In genomic region chr20:9375221-9375681, GRCh38 we compare ENCODE assay signal across 26 cellular contexts.
DNase-seq lines count a peak whose midpoint lies in the region; ATAC-seq and TF ChIP-seq lines count a peak whose summit lies in the region.
"Had no signal": no experiment of that assay in that cellular context is flagged by ENCODE, and none has a peak within 500 bp of the region (broad histone marks: within the 10 kb centered on the region; RNA-seq: fewer than 3 reads in every experiment).

No MANE protein-coding gene starts in this region.

- peaks cover 0 to 2% (median 0%) of the 10 kb centered on the region in 3 donors for H3K27me3 Mint-ChIP-seq in immature natural killer cell (ENCODE audit: low read depth in 3 of 3)
- H3K27me3 Mint-ChIP-seq: activated CD4-positive, alpha-beta T cell treated with anti-CD3 and anti-CD28 coated beads, Interleukin-2, amount 10 ng/mL, durations not matched to agents 24 days and 14 days; activated naive CD4-positive, alpha-beta T cell treated with anti-CD3 and anti-CD28 coated beads, Interleukin-2, amount 10 ng/mL, durations not matched to agents 7 days and 5 days had no signal

- no peaks in the 10 kb centered on the region for H3K36me3 Mint-ChIP-seq in immature natural killer cell
- H3K36me3 Mint-ChIP-seq: activated naive CD4-positive, alpha-beta T cell treated with anti-CD3 and anti-CD28 coated beads, Interleukin-2, amount 10 ng/mL, durations not matched to agents 7 days and 5 days; natural killer cell had no signal

- H3K4me1 Mint-ChIP-seq in immature natural killer cell: no peaks in the 10 kb centered on the region
- H3K4me1 Mint-ChIP-seq: activated CD4-positive, alpha-beta T cell treated with anti-CD3 and anti-CD28 coated beads, Interleukin-2, amount 10 ng/mL, durations not matched to agents 24 days and 14 days; activated naive CD4-positive, alpha-beta T cell treated with anti-CD3 and anti-CD28 coated beads, Interleukin-2, amount 10 ng/mL, durations not matched to agents 7 days and 5 days; natural killer cell had no signal

- no peak for ATAC-seq in thoracic aorta (ENCODE audit: insufficient number of reproducible peaks, low FRiP score, low read depth)
- ATAC-seq: natural killer cell, psoas muscle had no signal

- H3K4me1 ChIP-seq in thoracic aorta (ENCODE audit: control insufficient read depth in 1 of 2, low read depth in 2 of 2): peaks cover 23 to 38% of the 10 kb centered on the region in 2 donors
- H3K4me1 ChIP-seq: psoas muscle, suprapubic skin had no signal

- in situ Hi-C loops in brain microvascular endothelial cell (cut with HindIII; ENCODE audit: low pct_ligation_motif_present, low sequenced_read_pairs): no loop called here

- no peaks in the 10 kb centered on the region for H3K36me3 ChIP-seq in thoracic aorta
- no peaks in the 10 kb centered on the region for H3K36me3 ChIP-seq in brain microvascular endothelial cell (replicated peaks)
- H3K36me3 ChIP-seq: suprapubic skin had no signal

- DNase-seq in DMS79 treated with DMSO at 0.1 percent for 48 hours (lab: John Stamatoyannopoulos, UW): peak; percentile 10
- DNase-seq in DMS79 (lab: John Stamatoyannopoulos, UW): no peak
- peak; percentile 23 for DNase-seq in astrocyte of the hippocampus (ENCODE audit: low read depth, low spot score)
- peak; percentile 31 for DNase-seq in iPS-NIHi7 (ENCODE audit: extremely low spot score)
- no peak for DNase-seq in thoracic aorta (ENCODE audit: low spot score)
- DNase-seq in activated CD4-positive, alpha-beta T cell treated with anti-CD3 and anti-CD28 coated beads, Interleukin-2, amount 50 U/mL, for 4 hours: no peak
- DNase-seq in brain microvascular endothelial cell: no peak
- no peak for DNase-seq in immature natural killer cell
- DNase-seq: activated CD4-positive, alpha-beta T cell treated with anti-CD3 and anti-CD28 coated beads, Interleukin-2, amount 10 ng/mL, durations not matched to agents 24 days and 14 days; activated naive CD4-positive, alpha-beta T cell treated with anti-CD3 and anti-CD28 coated beads, Interleukin-2, amount 10 ng/mL, durations not matched to agents 7 days and 5 days; cortex of kidney; DMS 273 treated with DMSO at 0.1 percent for 48 hours; H7; KBM-7; natural killer cell; NCI-H1048; NCI-H2029 treated with DMSO at 0.1 percent for 48 hours; NCI-H524; psoas muscle; stimulated activated CD8-positive, alpha-beta memory T cell treated with anti-CD3 and anti-CD28 coated beads, Interleukin-4, amount 100 ng/mL, for 48 hours; SW 1271 had no signal

- H3K9me3 ChIP-seq in thoracic aorta: no peaks in the 10 kb centered on the region
- H3K9me3 ChIP-seq: psoas muscle, suprapubic skin had no signal

- H3K27me3 ChIP-seq in thoracic aorta (replicated peaks; ENCODE audit: insufficient read depth): no peaks in the 10 kb centered on the region
- no peaks in the 10 kb centered on the region for H3K27me3 ChIP-seq in brain microvascular endothelial cell (replicated peaks)
- H3K27me3 ChIP-seq: suprapubic skin had no signal

- no peak overlapping the region for H3K4me3 ChIP-seq in thoracic aorta
- no peak overlapping the region for H3K4me3 ChIP-seq in brain microvascular endothelial cell (ENCODE audit: low read depth, low read length)
- H3K4me3 ChIP-seq: psoas muscle, suprapubic skin had no signal

- H3K27ac Mint-ChIP-seq in immature natural killer cell: no peak overlapping the region
- H3K27ac Mint-ChIP-seq: activated CD4-positive, alpha-beta T cell treated with anti-CD3 and anti-CD28 coated beads, Interleukin-2, amount 10 ng/mL, durations not matched to agents 24 days and 14 days; activated naive CD4-positive, alpha-beta T cell treated with anti-CD3 and anti-CD28 coated beads, Interleukin-2, amount 10 ng/mL, durations not matched to agents 7 days and 5 days; natural killer cell had no signal

- H3K9me3 Mint-ChIP-seq in immature natural killer cell: no peaks in the 10 kb centered on the region
- H3K9me3 Mint-ChIP-seq: activated CD4-positive, alpha-beta T cell treated with anti-CD3 and anti-CD28 coated beads, Interleukin-2, amount 10 ng/mL, durations not matched to agents 24 days and 14 days; activated naive CD4-positive, alpha-beta T cell treated with anti-CD3 and anti-CD28 coated beads, Interleukin-2, amount 10 ng/mL, durations not matched to agents 7 days and 5 days; natural killer cell had no signal

- no peak for TF ChIP-seq CTCF in thoracic aorta (IDR thresholded peaks at IDR 0.05)
- TF ChIP-seq CTCF in brain microvascular endothelial cell (IDR thresholded peaks at IDR 0.05; ENCODE audit: low read depth, low read length, missing control alignments): no peak

- H3K4me3 Mint-ChIP-seq in immature natural killer cell: no peak overlapping the region
- H3K4me3 Mint-ChIP-seq: activated CD4-positive, alpha-beta T cell treated with anti-CD3 and anti-CD28 coated beads, Interleukin-2, amount 10 ng/mL, durations not matched to agents 24 days and 14 days; activated naive CD4-positive, alpha-beta T cell treated with anti-CD3 and anti-CD28 coated beads, Interleukin-2, amount 10 ng/mL, durations not matched to agents 7 days and 5 days; natural killer cell had no signal

- H3K27ac ChIP-seq in thoracic aorta (peak overlapping the region; percentile 40 to 53), brain microvascular endothelial cell (no peak overlapping the region)
- H3K27ac ChIP-seq: 22Rv1, C4-2B, epithelial cell of prostate, HL-60, psoas muscle, suprapubic skin had no signal

Comparison
In these comparisons a context has a peak if more than half of its experiments do, and no peak if none do; other contexts are left out.
1. DNase-seq: peak in DMS79 treated with DMSO at 0.1 percent for 48 hours (single experiment), astrocyte of the hippocampus (single experiment) and iPS-NIHi7 (single experiment); none in DMS79 (single experiment), thoracic aorta (single experiment), activated CD4-positive, alpha-beta T cell treated with anti-CD3 and anti-CD28 coated beads, Interleukin-2, amount 50 U/mL, for 4 hours (0 of 2), brain microvascular endothelial cell (single experiment) and immature natural killer cell (0 of 3).